ENCODE assay signal across 1 cellular context in the genomic region with DNA sequence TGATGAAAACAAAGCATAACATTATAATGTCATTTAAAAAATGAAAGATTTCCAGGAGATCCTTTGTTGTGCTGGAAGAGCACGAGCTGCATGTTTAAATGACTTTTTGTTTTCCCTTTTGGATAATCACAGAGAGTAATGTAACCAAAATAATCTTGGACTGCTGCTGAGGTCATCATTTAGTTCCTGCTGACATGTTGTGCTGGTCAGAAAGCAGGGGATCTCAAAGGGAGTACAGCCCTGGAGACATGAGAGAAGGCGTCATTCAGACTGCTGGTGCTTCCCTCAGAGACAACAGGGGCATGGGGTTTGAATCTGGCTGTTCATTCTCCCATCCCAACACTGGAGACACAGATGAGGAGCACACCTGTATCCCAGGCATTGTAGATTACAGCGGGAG.
A peak's percentile ranks its signal among the peaks of the same experiment; 100 is the strongest.
TF ChIP-seq lines count a peak whose summit lies in the region.

No MANE protein-coding gene starts in this region.

TF ChIP-seq in IMR-90, 13 proteins besides CTCF, POLR2A, EP300 and RAD21:
- no peak for TF ChIP-seq USF2 (IDR thresholded peaks at IDR 0.05; ENCODE audit: low read depth, low read length)
- no peak for TF ChIP-seq CEBPB (IDR thresholded peaks at IDR 0.05; ENCODE audit: low read depth, low read length)
- no peak for TF ChIP-seq CHD1 (IDR thresholded peaks at IDR 0.05; ENCODE audit: low read depth, low read length)
- TF ChIP-seq MAFK (IDR thresholded peaks at IDR 0.05; ENCODE audit: low read depth, low read length), result peak; percentile 64; the same call in 1 of the 2 replicates
- TF ChIP-seq MAZ (IDR thresholded peaks at IDR 0.05; ENCODE audit: borderline replicate concordance, low read depth, low read length), result no peak
- no peak for TF ChIP-seq FOS (IDR thresholded peaks at IDR 0.05; ENCODE audit: low read depth, low read length)
